Comparison of ENCODE assay signal across 12 cellular contexts in genomic region chr2:160608525-160609085, GRCh38.
DNase-seq lines count a peak whose midpoint lies in the region; ATAC-seq, FAIRE-seq and TF ChIP-seq lines count a peak whose summit lies in the region.
"Had no signal": no experiment of that assay in that cellular context is flagged by ENCODE, and none has a peak within 500 bp of the region (broad histone marks: within the 10 kb centered on the region; RNA-seq: fewer than 3 reads in every experiment).

No MANE protein-coding gene starts in this region.

- no peak overlapping the region for H2BK120ac ChIP-seq in mesendoderm (ENCODE audit: low read depth, low read length)

- no peak overlapping the region for H3K9ac ChIP-seq in mesendoderm (ENCODE audit: low read length)

- H3K4me1 ChIP-seq in mesendoderm (ENCODE audit: control insufficient read depth, low read depth, low read length) = peaks cover 2% of the 10 kb centered on the region

- WGBS in mesendoderm (ENCODE audit: extremely low coverage, insufficient coverage, low lambda C conversion rate) = no CpG with 5 or more reads among the region's 1 CpG

- DNase-seq in left ventricle myocardium superior (no peak), cardiac septum (ENCODE audit: low spot score) (no peak), mesendoderm (no peak), urothelium cell line (ENCODE audit: low spot score) (no peak)
- DNase-seq: DMS53, GF-D8, GOT3, HCEC 1CT, HFFc6 had no signal

- no peak overlapping the region for H3K18ac ChIP-seq in mesendoderm (ENCODE audit: low read length)

- intact Hi-C loops in left ventricle myocardium superior (cut with micrococcal nuclease) = no loop called here
- intact Hi-C loops in cardiac septum (cut with DNase I) = no loop called here

- H3K27ac ChIP-seq in VCaP (peak overlapping the region; percentile 80; the same call in 1 of the 2 replicates), mesendoderm (ENCODE audit: low read depth, low read length) (no peak overlapping the region)
- H3K27ac ChIP-seq: A549 had no signal

- H3K4me2 ChIP-seq in mesendoderm (ENCODE audit: low read length) = no peak overlapping the region
- H3K4me2 ChIP-seq: A549 had no signal

- no peaks in the 10 kb centered on the region for H3K79me2 ChIP-seq in mesendoderm (ENCODE audit: control insufficient read depth, insufficient read depth, low read length)

- H3K36me3 ChIP-seq in mesendoderm (ENCODE audit: control insufficient read depth, insufficient read depth, low read length) = no peaks in the 10 kb centered on the region

- H3K4me3 ChIP-seq in mesendoderm (ENCODE audit: low read length) = no peak overlapping the region
- H3K4me3 ChIP-seq: A549 had no signal

- H3K56ac ChIP-seq in mesendoderm (ENCODE audit: low read length) = peak overlapping the region; percentile 34

- H3K79me1 ChIP-seq in mesendoderm (ENCODE audit: low read length) = no peaks in the 10 kb centered on the region

- TF ChIP-seq CTCF in VCaP (conservative IDR thresholded peaks at IDR 0.05) = no peak

- no peaks in the 10 kb centered on the region for H3K27me3 ChIP-seq in mesendoderm (ENCODE audit: insufficient read depth, low read length, poor library complexity)

- no peak overlapping the region for H3K4ac ChIP-seq in mesendoderm (ENCODE audit: low read depth, low read length)

- no peak for FAIRE-seq in urothelium cell line (lab: Jason Lieb, UNC)
- FAIRE-seq: A549 had no signal

- H4K5ac ChIP-seq in mesendoderm (ENCODE audit: low read length) = no peak overlapping the region

- H2BK15ac ChIP-seq in mesendoderm (replicated peaks; ENCODE audit: low read depth) = no peak overlapping the region

- no peak overlapping the region for H2BK5ac ChIP-seq in mesendoderm (ENCODE audit: low read length)

- H4K8ac ChIP-seq in mesendoderm (ENCODE audit: low read depth, low read length) = no peak overlapping the region

- H2AK5ac ChIP-seq in mesendoderm (ENCODE audit: low read length) = no peak overlapping the region

- no peak overlapping the region for H3K23ac ChIP-seq in mesendoderm (ENCODE audit: low read length)

- ATAC-seq in left ventricle myocardium superior (peak; percentile 53), GM21619 (IDR thresholded peaks at IDR 0.05; ENCODE audit: unreplicated experiment) (no peak)
- ATAC-seq: A549 had no signal
